In genomic region chr11:3191586-3192324, GRCh38 we compare ENCODE assay signal across 1 cellular context.
TF ChIP-seq lines count a peak whose summit lies in the region.

No MANE protein-coding gene starts in this region.

TF ChIP-seq in H1, 55 proteins besides CTCF, POLR2A, EP300 and RAD21:
- no peak for TF ChIP-seq BACH1 (IDR thresholded peaks at IDR 0.05; ENCODE audit: low read length)
- no peak for TF ChIP-seq CEBPB (IDR thresholded peaks at IDR 0.05; ENCODE audit: low read depth, low read length)
- TF ChIP-seq RNF2 (IDR thresholded peaks at IDR 0.05; ENCODE audit: borderline replicate concordance, low read depth, low read length, missing control alignments, poor library complexity, severe bottlenecking) = no peak
- no peak for TF ChIP-seq SP4 (IDR thresholded peaks at IDR 0.05; ENCODE audit: low read length)
- TF ChIP-seq USF2 (IDR thresholded peaks at IDR 0.05; ENCODE audit: low read length) = no peak
- TF ChIP-seq GTF2F1 (IDR thresholded peaks at IDR 0.05; ENCODE audit: borderline replicate concordance, low read depth, low read length) = no peak
- TF ChIP-seq TCF12 (IDR thresholded peaks at IDR 0.05; ENCODE audit: low read depth, low read length) = no peak
- TF ChIP-seq SP1 (IDR thresholded peaks at IDR 0.05; ENCODE audit: low read depth, low read length) = no peak
- TF ChIP-seq EGR1 (IDR thresholded peaks at IDR 0.05; ENCODE audit: borderline replicate concordance, low read depth, low read length) = no peak
- TF ChIP-seq MAFK (IDR thresholded peaks at IDR 0.05; ENCODE audit: low read depth, low read length) = no peak
- no peak for TF ChIP-seq CTBP2 (IDR thresholded peaks at IDR 0.05; ENCODE audit: borderline replicate concordance, insufficient read depth, insufficient read length, low read length)
- no peak for TF ChIP-seq POLR2AphosphoS5 (IDR thresholded peaks at IDR 0.05; ENCODE audit: low read depth, low read length)
- TF ChIP-seq JUND (IDR thresholded peaks at IDR 0.05; ENCODE audit: low read length) = no peak
- TF ChIP-seq RXRA (IDR thresholded peaks at IDR 0.05; ENCODE audit: insufficient read depth, low read depth, low read length) = no peak
- TF ChIP-seq KDM1A (IDR thresholded peaks at IDR 0.05; ENCODE audit: borderline replicate concordance, low read length) = no peak
- no peak for TF ChIP-seq SIN3A (conservative IDR thresholded peaks at IDR 0.05 in 1 of 2, IDR thresholded peaks at IDR 0.05 in 1 of 2; ENCODE audit: low read depth in 1 of 2, low read length in 2 of 2)
- no peak for TF ChIP-seq YY1 (IDR thresholded peaks at IDR 0.05; ENCODE audit: low read depth, low read length)
- no peak for TF ChIP-seq CHD1 (IDR thresholded peaks at IDR 0.05; ENCODE audit: low read depth, low read length)
- no peak for TF ChIP-seq CHD2 (IDR thresholded peaks at IDR 0.05; ENCODE audit: low read length)
